1 cellular context compared by ENCODE assay signal in genomic region chr4:95394733-95395306, GRCh38.
TF ChIP-seq lines count a peak whose summit lies in the region.

No MANE protein-coding gene starts in this region.

TF ChIP-seq in HEK293, 187 proteins besides CTCF, POLR2A, EP300 and RAD21 (continued from another document):
- TF ChIP-seq REST (tag by site-specific recombination; IDR thresholded peaks at IDR 0.05) = peak; percentile 91
- TF ChIP-seq ZNF248 (tag by site-specific recombination; IDR thresholded peaks at IDR 0.05) = no peak
